8 cellular contexts compared by ENCODE assay signal in genomic region chr4:6783111-6783981, GRCh38. TPM values are rescaled to one million over a fixed set of nuclear protein-coding genes. Genes with fewer than 3 reads are reported as not detected.
DNase-seq lines count a peak whose midpoint lies in the region; ATAC-seq and TF ChIP-seq lines count a peak whose summit lies in the region.

No MANE protein-coding gene starts in this region.

- no peaks in the 10 kb centered on the region for H3K27me3 ChIP-seq in OCI-LY3 (ENCODE audit: low read depth, low read length)
- H3K27me3 ChIP-seq in mucosa of rectum (ENCODE audit: control insufficient read depth in 2 of 2, insufficient read depth in 2 of 2, low read length in 2 of 2): no peaks in the 10 kb centered on the region

- H4K20me1 ChIP-seq in OCI-LY3 (ENCODE audit: insufficient read depth, low read length): peaks cover 42% of the 10 kb centered on the region

- H3K4me3 ChIP-seq in OCI-LY3 (ENCODE audit: low read length) (peak overlapping the region; percentile 99), epithelial cell of proximal tubule (ENCODE audit: low read depth, low read length) (peak overlapping the region; percentile 85), mucosa of rectum (ENCODE audit: low read length in 2 of 2) (peak overlapping the region; percentile 84 to 85)

- peak; percentile 91 for DNase-seq in DMS 273 (lab: John Stamatoyannopoulos, UW; ENCODE audit: unreplicated experiment)
- peak in 75 of 76 experiments; percentile 16 to 95 (median 85) for DNase-seq in HUDEP-2 (lab: John Stamatoyannopoulos, UW; ENCODE audit: unreplicated experiment in 76 of 76)
- peak; percentile 96 for DNase-seq in activated T-cell treated with anti-CD3 and anti-CD28 coated beads, Interleukin-2, amount 50 U/mL, for 1 hour
- no peak for DNase-seq in epithelial cell of proximal tubule (ENCODE audit: low read depth)
- peak; percentile 69 to 74 for DNase-seq in stimulated activated CD8-positive, alpha-beta memory T cell treated with anti-CD3 and anti-CD28 coated beads, Interleukin-4, amount 100 ng/mL, for 4 hours (ENCODE audit: low read depth in 2 of 2, low spot score in 1 of 2)

- H3K27ac ChIP-seq in OCI-LY3 (ENCODE audit: low read length) (peak overlapping the region; percentile 80), mucosa of rectum (ENCODE audit: low read depth in 2 of 2, low read length in 2 of 2) (peak overlapping the region; percentile 98 to 99)

- H2AFZ ChIP-seq in OCI-LY3 (ENCODE audit: low read depth, low read length): no peak overlapping the region

- H3K4me1 ChIP-seq in OCI-LY3 (ENCODE audit: low read length) (peaks cover 33% of the 10 kb centered on the region), mucosa of rectum (ENCODE audit: control insufficient read depth in 2 of 2, insufficient read depth in 2 of 2, low read length in 2 of 2) (peaks cover 19 to 29% of the 10 kb centered on the region in 2 donors)

- ATAC-seq in GM21381 (IDR thresholded peaks at IDR 0.05; ENCODE audit: unreplicated experiment): peak; percentile 72

- peaks cover 54% of the 10 kb centered on the region for H3K79me2 ChIP-seq in OCI-LY3 (ENCODE audit: low read length)

- H3K9me3 ChIP-seq in OCI-LY3 (ENCODE audit: insufficient read depth, low read length) (no peaks in the 10 kb centered on the region), mucosa of rectum (ENCODE audit: control insufficient read depth in 2 of 2, low read length in 2 of 2) (no peaks in the 10 kb centered on the region)

- TF ChIP-seq CTCF in OCI-LY3 (IDR thresholded peaks at IDR 0.05; ENCODE audit: low read depth, low read length) (peak; percentile 20), epithelial cell of proximal tubule (conservative IDR thresholded peaks at IDR 0.05; ENCODE audit: low read depth, low read length) (no peak)

- H3K36me3 ChIP-seq in OCI-LY3 (replicated peaks; ENCODE audit: low read depth, low read length) (peaks cover 8% of the 10 kb centered on the region), mucosa of rectum (ENCODE audit: control insufficient read depth in 2 of 2, insufficient read depth in 2 of 2, low read length in 2 of 2) (no peaks in the 10 kb centered on the region)

- peak overlapping the region; percentile 91 for H3K4me2 ChIP-seq in OCI-LY3 (ENCODE audit: low read length)

- H3K9ac ChIP-seq in OCI-LY3 (ENCODE audit: low read length) (peak overlapping the region; percentile 98), mucosa of rectum (ENCODE audit: low read depth in 1 of 2, low read length in 2 of 2) (peak overlapping the region; percentile 88 to 97)

RNA-seq across cellular contexts. Expression of gene KIAA0232, which starts 0.8 kb away (rescaled TPM):
- 15.0 and 20.9 TPM in 2 replicates for total RNA-seq in epithelial cell of proximal tubule
